22 cellular contexts compared by ENCODE assay signal in genomic region chr15:30997270-30997669, GRCh38. TPM values are rescaled to one million over a fixed set of nuclear protein-coding genes. Genes with fewer than 3 reads are reported as not detected.
A peak's percentile ranks its signal among the peaks of the same experiment; 100 is the strongest.
DNase-seq lines count a peak whose midpoint lies in the region; ATAC-seq, FAIRE-seq and TF ChIP-seq lines count a peak whose summit lies in the region.
"Had no signal": no experiment of that assay in that cellular context is flagged by ENCODE, and none has a peak within 500 bp of the region (broad histone marks: within the 10 kb centered on the region; RNA-seq: fewer than 3 reads in every experiment).

No MANE protein-coding gene starts in this region.

- H3K9me3 ChIP-seq in breast epithelium, result no peaks in the 10 kb centered on the region
- H3K9me3 ChIP-seq in K562 (replicated peaks; ENCODE audit: control insufficient read depth, insufficient read depth, low read depth, low read length), result no peaks in the 10 kb centered on the region
- H3K9me3 ChIP-seq in keratinocyte (ENCODE audit: control insufficient read depth, low read depth, low read length), result no peaks in the 10 kb centered on the region
- H3K9me3 ChIP-seq: HAP-1, Peyer's patch had no signal

- FAIRE-seq in K562 (lab: Jason Lieb, UNC), result no peak
- peak; percentile 59 for FAIRE-seq in keratinocyte (lab: Jason Lieb, UNC)
- FAIRE-seq: HTR-8/SVneo had no signal

- no peaks in the 10 kb centered on the region for H3K4me1 ChIP-seq in breast epithelium
- peaks cover 0 to 2% of the 10 kb centered on the region in 2 experiments; a peak in 2 of 5 replicates for H3K4me1 ChIP-seq in K562 (replicated peaks in 1 of 2; ENCODE audit: control insufficient read depth in 2 of 2, insufficient read depth in 2 of 2, low read length in 2 of 2)
- peaks cover 17% of the 10 kb centered on the region for H3K4me1 ChIP-seq in keratinocyte (ENCODE audit: control insufficient read depth, extremely low read depth, insufficient read depth, low read length)
- H3K4me1 ChIP-seq: Peyer's patch had no signal

- H3K36me3 ChIP-seq in breast epithelium (no peaks in the 10 kb centered on the region), K562 (ENCODE audit: control insufficient read depth, insufficient read depth, low read length) (no peaks in the 10 kb centered on the region), keratinocyte (ENCODE audit: control insufficient read depth in 2 of 2, extremely low read depth in 1 of 2, insufficient read depth in 2 of 2, low read length in 2 of 2) (no peaks in the 10 kb centered on the region)
- H3K36me3 ChIP-seq: BLaER1, HAP-1, Peyer's patch had no signal

- TF ChIP-seq EP300 in K562 (IDR thresholded peaks at IDR 0.05; ENCODE audit: low read length), result no peak

- 11% methylated on average over 1 of the region's 1 CpG for WGBS in K562 (ENCODE audit: insufficient coverage, low coverage, missing lambda C conversion rate)

- H3K27ac Mint-ChIP-seq in MCF 10A (ENCODE audit: low read depth, unreplicated experiment), result no peak overlapping the region
- H3K27ac Mint-ChIP-seq: CD4-positive, alpha-beta memory T cell had no signal

- TF ChIP-seq RAD21 in K562 (CRISPR knock-in tag; conservative IDR thresholded peaks at IDR 0.05 in 1 of 2, IDR thresholded peaks at IDR 0.05 in 1 of 2), result 0 out of 4 replicates have a peak, but pooled peaks of 1 of the 2 experiments have one; percentile 6

- BruUV-seq in MCF 10A (replicated peaks; lab: Mats Ljungman, UMichigan) (no TSS peak), K562 (replicated peaks; lab: Mats Ljungman, UMichigan) (no TSS peak)

- H3K36me3 Mint-ChIP-seq in MCF 10A (ENCODE audit: insufficient read depth, unreplicated experiment), result no peaks in the 10 kb centered on the region
- H3K36me3 Mint-ChIP-seq: CD4-positive, alpha-beta memory T cell had no signal

- in situ Hi-C loops in K562 (cut with MboI), result no loop called here

- intact Hi-C loops in MCF 10A (cut with micrococcal nuclease) (no loop called here), breast epithelium (cut with DNase I; ENCODE audit: low total_unique reads) (no loop called here), K562 (cut with micrococcal nuclease) (loop anchor here (10.0 kb wide), 1 partner anchor 128 kb away; no protein-coding TSS in a partner anchor)

- DNase-seq in MCF 10A (ENCODE audit: unreplicated experiment) (peak; percentile 16), breast epithelium (ENCODE audit: low spot score in 2 of 2) (no peak), RPMI8226 (peak; percentile 7), K562 (ENCODE audit: extremely low read depth in 1 of 4, low spot score in 3 of 4) (no peak), keratinocyte (ENCODE audit: low read depth, low spot score) (no peak)
- DNase-seq in stimulated activated CD4-positive, alpha-beta T cell treated with anti-CD3 and anti-CD28 coated beads, Interleukin-12 subunit alpha, Interleukin-12 subunit beta, amount 100 ng/mL, for 4 hours, result no peak
- DNase-seq: Calu3; CD4-positive, alpha-beta memory T cell; DMS53; GM23248; NCI-H1417 treated with DMSO at 0.1 percent for 48 hours; NCI-H1930; NCI-H345; NCI-H524 treated with DMSO at 0.1 percent for 48 hours; Peyer's patch; SHP77 treated with DMSO at 0.1 percent for 48 hours had no signal

- no peak overlapping the region for H3K27ac ChIP-seq in breast epithelium
- no peak overlapping the region for H3K27ac ChIP-seq in K562 (ENCODE audit: extremely low read depth, low read depth, low read length)
- H3K27ac ChIP-seq in keratinocyte (ENCODE audit: control insufficient read depth, insufficient read depth, low read length), result no peak overlapping the region
- H3K27ac ChIP-seq: BLaER1, GM23248, Peyer's patch had no signal

- no peak for TF ChIP-seq POLR2A in breast epithelium (IDR thresholded peaks at IDR 0.05)
- no peak for TF ChIP-seq POLR2A in K562 (conservative IDR thresholded peaks at IDR 0.05)

- no peak for TF ChIP-seq CTCF in MCF 10A (IDR thresholded peaks at IDR 0.05; ENCODE audit: unreplicated experiment)
- no peak for TF ChIP-seq CTCF in breast epithelium (IDR thresholded peaks at IDR 0.05)
- no peak; a peak in 1 of 6 replicates for TF ChIP-seq CTCF in K562 (IDR thresholded peaks at IDR 0.05 in 2 of 3, conservative IDR thresholded peaks at IDR 0.05 in 1 of 3; ENCODE audit: insufficient read depth in 2 of 3, low read depth in 1 of 3, low read length in 3 of 3)
- peak; percentile 6 to 36 (median 10) for TF ChIP-seq CTCF in keratinocyte (optimal IDR thresholded peaks at IDR 0.05 in 1 of 3, IDR thresholded peaks at IDR 0.05 in 1 of 3, conservative IDR thresholded peaks at IDR 0.05 in 1 of 3; ENCODE audit: extremely low read depth in 1 of 3, insufficient read depth in 2 of 3, low read length in 3 of 3)

- H3K79me2 ChIP-seq in K562 (ENCODE audit: control insufficient read depth, insufficient read depth, low read length), result no peaks in the 10 kb centered on the region; the same call in 2 of the 3 replicates
- no peaks in the 10 kb centered on the region for H3K79me2 ChIP-seq in keratinocyte (ENCODE audit: control insufficient read depth, insufficient read depth, low read length)

- H3K4me1 Mint-ChIP-seq in MCF 10A (ENCODE audit: insufficient read depth, unreplicated experiment), result no peaks in the 10 kb centered on the region

- POLR2A ChIA-PET in MCF 10A (lab: Yijun Ruan, JAX) (no interaction called here), K562 (lab: Yijun Ruan, JAX) (no interaction called here)

- no peaks in the 10 kb centered on the region for H3K27me3 Mint-ChIP-seq in MCF 10A (ENCODE audit: insufficient read depth, unreplicated experiment)

- CTCF ChIA-PET in MCF 10A (lab: Yijun Ruan, JAX) (no interaction called here), K562 (lab: Yijun Ruan, JAX; ENCODE audit: low intra/inter-chr PET ratio) (no interaction called here)

- H2AFZ ChIP-seq in K562 (ENCODE audit: low read depth, low read length) (no peak overlapping the region), keratinocyte (ENCODE audit: control insufficient read depth, low read length) (no peak overlapping the region)
- H2AFZ ChIP-seq: GM23248 had no signal

- H3K4me2 ChIP-seq in K562 (ENCODE audit: insufficient read depth, low read length) (no peak overlapping the region), keratinocyte (ENCODE audit: control insufficient read depth, extremely low read depth, insufficient read depth, low read depth, low read length) (no peak overlapping the region)
- H3K4me2 ChIP-seq: BLaER1 had no signal

- ATAC-seq in K562 (no peak), GM21390 (IDR thresholded peaks at IDR 0.05; ENCODE audit: unreplicated experiment) (no peak), GM18498 (IDR thresholded peaks at IDR 0.05; ENCODE audit: unreplicated experiment) (no peak)
- ATAC-seq: SK-N-SH treated with all-trans-retinoic acid at 6 μM for 48 hours had no signal

- no peak overlapping the region for H3K4me3 Mint-ChIP-seq in MCF 10A (ENCODE audit: unreplicated experiment)
- H3K4me3 Mint-ChIP-seq: CD4-positive, alpha-beta memory T cell had no signal

- no peak overlapping the region for H3K9ac ChIP-seq in K562 (ENCODE audit: insufficient read depth in 1 of 2, low read depth in 2 of 2, low read length in 2 of 2)
- H3K9ac ChIP-seq in keratinocyte (ENCODE audit: control insufficient read depth, extremely low read depth, insufficient read depth, low read length), result no peak overlapping the region
- H3K9ac ChIP-seq: BLaER1, GM23248 had no signal

- H4K20me1 ChIP-seq in K562 (replicated peaks; ENCODE audit: control insufficient read depth, insufficient read depth, low read length) (no peaks in the 10 kb centered on the region), keratinocyte (ENCODE audit: control insufficient read depth, extremely low read depth, insufficient read depth, low read length) (no peaks in the 10 kb centered on the region)
- H4K20me1 ChIP-seq: BLaER1 had no signal

- H3K9me1 ChIP-seq in K562 (ENCODE audit: control insufficient read depth, insufficient read depth, low read length), result no peaks in the 10 kb centered on the region
- no peaks in the 10 kb centered on the region for H3K9me1 ChIP-seq in keratinocyte (ENCODE audit: control insufficient read depth, extremely low read depth, insufficient read depth, low read length)

- dilution Hi-C loops in keratinocyte (cut with MboI; ENCODE audit: extremely low pct_ligation_motif_present, low sequenced_read_pairs), result no loop called here

- no peak overlapping the region for H3K4me3 ChIP-seq in breast epithelium
- no peak overlapping the region for H3K4me3 ChIP-seq in K562
- no peak overlapping the region for H3K4me3 ChIP-seq in keratinocyte (ENCODE audit: control insufficient read depth in 2 of 3, extremely low read depth in 1 of 3, insufficient read depth in 2 of 3, low read depth in 1 of 3, low read length in 3 of 3)
- H3K4me3 ChIP-seq: BLaER1, GM23248, HAP-1, Peyer's patch had no signal

- no peaks in the 10 kb centered on the region for H3K27me3 ChIP-seq in breast epithelium
- H3K27me3 ChIP-seq in K562 (ENCODE audit: control insufficient read depth in 2 of 2, insufficient read depth in 2 of 2, low read length in 2 of 2), result peaks cover 6 to 9% of the 10 kb centered on the region in 2 experiments; a peak in 3 of 5 replicates
- no peaks in the 10 kb centered on the region for H3K27me3 ChIP-seq in keratinocyte (ENCODE audit: control insufficient read depth, extremely low read depth, insufficient read depth, low read length)
- H3K27me3 ChIP-seq: BLaER1, Peyer's patch had no signal

- no peaks in the 10 kb centered on the region for H3K9me3 Mint-ChIP-seq in MCF 10A (ENCODE audit: unreplicated experiment)

RNA-seq across cellular contexts. Expression of gene MTMR10, which starts 5.8 kb away (rescaled TPM):
- total RNA-seq in MCF 10A (2022) (11.4 and 13.0 TPM in 2 replicates), breast epithelium (10 to 100 TPM; 31.5 to 46.9 (median 35.7) TPM), K562 (2014; rRNA removed) (3.4 and 3.9 TPM in 2 replicates), K562 (2014; rRNA removed; fragmentation: Illumina TruSeq; extraction: Trizol) (4.8 and 6.1 TPM in 2 replicates), K562 (2015; rRNA removed; fragmentation: Illumina TruSeq; extraction: Trizol) (6.3 and 6.8 TPM in 2 replicates), K562 (2021) (6.4 and 6.6 TPM in 2 replicates)
- total RNA-seq in K562 (2011; cell fraction: chromatin; rRNA removed; ENCODE audit: low replicate concordance), result 14.0 and 34.0 TPM in 2 replicates
- 9.2 and 9.6 TPM in 2 replicates for total RNA-seq in K562 (2011; cell fraction: nucleolus; rRNA removed)
- 14.1 and 22.3 TPM in 2 replicates for total RNA-seq in K562 (2011; cell fraction: nucleoplasm; rRNA removed)
- polyA plus RNA-seq in K562 (2011; rRNA removed) (4.8 and 5.7 TPM in 2 replicates), K562 (2014; fragmentation: Illumina TruSeq; extraction: Trizol) (5.4 and 5.7 TPM in 2 replicates), K562 (2014; fragmentation: Nextera tagmentation; extraction: Ambion mirVana) (1 to 10 TPM; 1.6 to 1.8 TPM), K562 (2014; rRNA removed) (3.5 and 4.0 TPM in 2 replicates), keratinocyte (10.8 to 16.2 TPM (median 15.5 TPM) in 3 replicates)
- polyA plus RNA-seq in K562 (2011; cell fraction: cytosol; rRNA removed), result 0.91 and 2.4 TPM in 2 replicates
- polyA plus RNA-seq in K562 (2011; cell fraction: nucleus; rRNA removed), result 9.6 and 12.8 TPM in 2 replicates
- polyA plus RNA-seq in K562 (2012), result 3.3 and 4.7 TPM in 2 replicates
- 10.5 and 12.9 TPM in 2 replicates for polyA minus RNA-seq in K562 (2011; rRNA and poly(A)+ RNA removed)
- polyA minus RNA-seq in K562 (2011; cell fraction: cytosol; rRNA and poly(A)+ RNA removed), result 2.9 and 5.3 TPM in 2 replicates
- polyA minus RNA-seq in K562 (2011; cell fraction: nucleus; rRNA and poly(A)+ RNA removed), result 11.6 and 17.3 TPM in 2 replicates
- polyA plus RNA-seq in keratinocyte (2011; ENCODE audit: low read depth), result 2.5 TPM
- polyA plus RNA-seq in keratinocyte (2011; cell fraction: cytosol; rRNA removed), result 8.1 and 13.5 TPM in 2 replicates
- polyA plus RNA-seq in keratinocyte (2011; cell fraction: nucleus; rRNA removed), result 15.2 and 18.7 TPM in 2 replicates
- polyA plus RNA-seq in keratinocyte (2012; ENCODE audit: low replicate concordance), result 5.2 and 10.5 TPM in 2 replicates
- polyA minus RNA-seq in keratinocyte, result 8.4 to 24.5 TPM (median 14.5 TPM) in 3 replicates
- polyA minus RNA-seq in keratinocyte (2011; cell fraction: cytosol; rRNA and poly(A)+ RNA removed), result 18.2 TPM
- 15.9 and 32.6 TPM in 2 replicates for polyA minus RNA-seq in keratinocyte (2011; cell fraction: nucleus; rRNA and poly(A)+ RNA removed)

Comparison
In these comparisons a context has a peak if more than half of its experiments do, and no peak if none do; other contexts are left out.
1. DNase-seq: peak in MCF 10A (single experiment) and RPMI8226 (single experiment); none in breast epithelium (0 of 2), K562 (0 of 4), keratinocyte (single experiment) and stimulated activated CD4-positive, alpha-beta T cell treated with anti-CD3 and anti-CD28 coated beads, Interleukin-12 subunit alpha, Interleukin-12 subunit beta, amount 100 ng/mL, for 4 hours (single experiment).
2. CTCF ChIP-seq: peak in keratinocyte (3 of 3); none in MCF 10A (single experiment), breast epithelium (0 of 3) and K562 (0 of 3).